In genomic region chr20:50794846-50795634, GRCh38 we compare ENCODE assay signal across 1 cellular context.
TF ChIP-seq lines count a peak whose summit lies in the region.

A gene with protein sequence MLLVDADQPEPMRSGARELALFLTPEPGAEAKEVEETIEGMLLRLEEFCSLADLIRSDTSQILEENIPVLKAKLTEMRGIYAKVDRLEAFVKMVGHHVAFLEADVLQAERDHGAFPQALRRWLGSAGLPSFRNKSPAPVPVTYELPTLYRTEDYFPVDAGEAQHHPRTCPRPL (plus strand): TSS chr20:50795061. CDS start chr20:50795084, 23 bp downstream.

TF ChIP-seq in GM12878, 131 proteins besides CTCF, POLR2A, EP300 and RAD21 (continued from another document):
- no peak for TF ChIP-seq STAT3 (IDR thresholded peaks at IDR 0.05; ENCODE audit: low read depth, low read length)
- no peak for TF ChIP-seq KDM1A (IDR thresholded peaks at IDR 0.05; ENCODE audit: borderline replicate concordance)
- TF ChIP-seq HDAC2 (IDR thresholded peaks at IDR 0.05): no peak
- TF ChIP-seq KAT2A (conservative IDR thresholded peaks at IDR 0.05; ENCODE audit: control insufficient read depth, low read depth, low read length): no peak
- no peak for TF ChIP-seq SPI1 (IDR thresholded peaks at IDR 0.05; ENCODE audit: borderline replicate concordance, insufficient read depth, low read depth, low read length)
- no peak for TF ChIP-seq HDGF (IDR thresholded peaks at IDR 0.05)
- peak; percentile 81 for TF ChIP-seq DPF2 (IDR thresholded peaks at IDR 0.05)
- TF ChIP-seq SREBF2 (IDR thresholded peaks at IDR 0.05; ENCODE audit: low read length): no peak
- TF ChIP-seq IKZF2 (IDR thresholded peaks at IDR 0.05): no peak; a peak in 1 of 4 replicates
- TF ChIP-seq, protein P1, sequence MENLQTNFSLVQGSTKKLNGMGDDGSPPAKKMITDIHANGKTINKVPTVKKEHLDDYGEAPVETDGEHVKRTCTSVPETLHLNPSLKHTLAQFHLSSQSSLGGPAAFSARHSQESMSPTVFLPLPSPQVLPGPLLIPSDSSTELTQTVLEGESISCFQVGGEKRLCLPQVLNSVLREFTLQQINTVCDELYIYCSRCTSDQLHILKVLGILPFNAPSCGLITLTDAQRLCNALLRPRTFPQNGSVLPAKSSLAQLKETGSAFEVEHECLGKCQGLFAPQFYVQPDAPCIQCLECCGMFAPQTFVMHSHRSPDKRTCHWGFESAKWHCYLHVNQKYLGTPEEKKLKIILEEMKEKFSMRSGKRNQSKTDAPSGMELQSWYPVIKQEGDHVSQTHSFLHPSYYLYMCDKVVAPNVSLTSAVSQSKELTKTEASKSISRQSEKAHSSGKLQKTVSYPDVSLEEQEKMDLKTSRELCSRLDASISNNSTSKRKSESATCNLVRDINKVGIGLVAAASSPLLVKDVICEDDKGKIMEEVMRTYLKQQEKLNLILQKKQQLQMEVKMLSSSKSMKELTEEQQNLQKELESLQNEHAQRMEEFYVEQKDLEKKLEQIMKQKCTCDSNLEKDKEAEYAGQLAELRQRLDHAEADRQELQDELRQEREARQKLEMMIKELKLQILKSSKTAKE (IDR thresholded peaks at IDR 0.05; ENCODE audit: low read depth, poor library complexity, severe bottlenecking): no peak
- TF ChIP-seq MXI1 (IDR thresholded peaks at IDR 0.05; ENCODE audit: low read depth, low read length): peak; percentile 79
- peak; percentile 84 for TF ChIP-seq BACH1 (IDR thresholded peaks at IDR 0.05; ENCODE audit: borderline replicate concordance)
- peak; percentile 30 for TF ChIP-seq MEF2B (IDR thresholded peaks at IDR 0.05; ENCODE audit: partially characterized antibody, poor library complexity, severe bottlenecking)
- no peak for TF ChIP-seq NRF1 (conservative IDR thresholded peaks at IDR 0.05; ENCODE audit: low read depth, low read length)
- TF ChIP-seq, protein P2, sequence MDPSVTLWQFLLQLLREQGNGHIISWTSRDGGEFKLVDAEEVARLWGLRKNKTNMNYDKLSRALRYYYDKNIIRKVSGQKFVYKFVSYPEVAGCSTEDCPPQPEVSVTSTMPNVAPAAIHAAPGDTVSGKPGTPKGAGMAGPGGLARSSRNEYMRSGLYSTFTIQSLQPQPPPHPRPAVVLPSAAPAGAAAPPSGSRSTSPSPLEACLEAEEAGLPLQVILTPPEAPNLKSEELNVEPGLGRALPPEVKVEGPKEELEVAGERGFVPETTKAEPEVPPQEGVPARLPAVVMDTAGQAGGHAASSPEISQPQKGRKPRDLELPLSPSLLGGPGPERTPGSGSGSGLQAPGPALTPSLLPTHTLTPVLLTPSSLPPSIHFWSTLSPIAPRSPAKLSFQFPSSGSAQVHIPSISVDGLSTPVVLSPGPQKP (IDR thresholded peaks at IDR 0.05; ENCODE audit: low read depth, low read length): 0 out of 2 replicates have a peak, but pooled peaks have one; percentile 17
- TF ChIP-seq POLR2AphosphoS5 (IDR thresholded peaks at IDR 0.05; ENCODE audit: low read length): peak; percentile 54; the same call in 1 of the 2 replicates
- TF ChIP-seq JUND (IDR thresholded peaks at IDR 0.05; ENCODE audit: low read depth, low read length): no peak
